8 cellular contexts compared by ENCODE assay signal in the genomic region with DNA sequence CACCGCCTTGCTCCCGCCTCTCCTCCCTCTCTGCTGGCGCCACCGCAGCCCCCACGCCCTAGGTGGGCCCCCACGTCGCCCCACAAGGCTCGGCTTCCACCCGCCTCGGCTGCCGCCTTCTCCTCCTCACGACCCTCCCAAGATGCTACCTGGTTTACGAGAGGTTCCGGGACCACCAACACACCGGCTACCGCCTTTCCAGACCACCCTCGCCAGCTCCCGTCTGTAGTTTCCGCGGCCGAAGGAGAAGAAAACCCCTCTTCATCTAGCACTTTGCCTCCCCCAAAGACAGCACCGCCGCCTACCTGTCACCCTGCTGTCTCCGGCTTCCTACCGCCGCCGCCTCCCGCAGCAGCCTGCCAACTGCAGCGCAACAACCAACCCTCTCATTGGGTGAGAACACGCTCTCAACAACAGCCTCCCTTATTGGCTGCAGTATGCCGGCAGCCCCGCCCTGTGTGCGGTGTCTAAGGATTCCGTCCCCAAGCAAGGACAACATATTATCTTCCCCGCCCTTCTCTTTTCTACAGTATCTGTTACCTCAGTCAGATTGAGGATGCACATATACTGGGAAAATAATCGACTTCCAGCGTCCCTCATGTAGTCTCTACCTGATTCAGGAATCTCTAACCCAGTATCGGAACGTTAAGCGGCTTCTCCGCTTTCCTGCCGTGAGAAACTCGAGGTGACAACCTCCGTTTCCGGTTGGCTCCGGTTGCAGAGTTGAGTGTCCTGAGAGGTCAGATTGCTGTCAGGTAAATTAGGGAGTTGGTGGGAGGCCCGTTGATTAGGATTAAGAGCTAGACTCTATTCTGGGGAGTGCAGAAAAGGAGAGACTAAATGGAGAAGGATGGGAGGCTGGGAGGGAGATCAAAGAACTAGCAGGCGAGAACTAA. TPM values are rescaled to one million over a fixed set of nuclear protein-coding genes. Genes with fewer than 3 reads are reported as not detected.
DNase-seq lines count a peak whose midpoint lies in the region; ATAC-seq and TF ChIP-seq lines count a peak whose summit lies in the region.

A gene (minus strand): TSS at position 367 of the 896 bp plus-strand sequence. CDS start 47,662 bp downstream, outside the sequence.
A gene (plus strand): TSS at position 697 of the 896 bp plus-strand sequence. CDS start 6,882 bp downstream, outside the sequence.

- H3K4me3 Mint-ChIP-seq in CD8-positive, alpha-beta T cell = peak within 1 kb of the TSS; percentile 95
- peak within 1 kb of the TSS; percentile 91 for H3K4me3 Mint-ChIP-seq in activated CD4-positive, alpha-beta memory T cell treated with anti-CD3 and anti-CD28 coated beads for 36 hours

- H3K4me1 ChIP-seq in CD8-positive, alpha-beta T cell (ENCODE audit: insufficient read depth, low read length) = peaks cover 43% of the 10 kb centered on the region
- peaks cover 24 to 33% of the 10 kb centered on the region in 2 donors for H3K4me1 ChIP-seq in duodenal mucosa (ENCODE audit: control insufficient read depth in 1 of 2, insufficient read depth in 2 of 2, low read length in 2 of 2)

- no peaks in the 10 kb centered on the region for H3K36me3 ChIP-seq in CD8-positive, alpha-beta T cell (ENCODE audit: insufficient read depth, low read length)
- no peaks in the 10 kb centered on the region for H3K36me3 ChIP-seq in duodenal mucosa (ENCODE audit: control insufficient read depth in 1 of 2, insufficient read depth in 2 of 2, low read length in 2 of 2)

- no peaks in the 10 kb centered on the region for H3K9me3 Mint-ChIP-seq in CD8-positive, alpha-beta T cell
- no peaks in the 10 kb centered on the region for H3K9me3 Mint-ChIP-seq in activated CD4-positive, alpha-beta memory T cell treated with anti-CD3 and anti-CD28 coated beads for 36 hours

- peak within 1 kb of the TSS; percentile 70 for H3K4me3 ChIP-seq in CD8-positive, alpha-beta T cell (ENCODE audit: low read depth, low read length)
- H3K4me3 ChIP-seq in duodenal mucosa (ENCODE audit: low read depth in 1 of 2, low read length in 2 of 2) (peak within 1 kb of the TSS; percentile 87 to 91), lower leg skin (ENCODE audit: low read depth, poor library complexity, severe bottlenecking) (peak within 1 kb of the TSS; percentile 97)

- no peak for TF ChIP-seq POLR2A in lower leg skin (IDR thresholded peaks at IDR 0.05)

- WGBS in lower leg skin, 2 donors = 1% methylated on average over 48 of the region's 48 CpGs

- POLR2A ChIA-PET in CD8-positive, alpha-beta T cell (lab: Charles Lee) = interaction anchor here (0.6 to 5.1 kb wide), 6 partner anchors 9 to 224 kb away, joined by 3 to 67 read pairs (median 4); a partner anchor contains a TSS
- POLR2A ChIA-PET in activated CD4-positive, alpha-beta memory T cell treated with anti-CD3 and anti-CD28 coated beads for 36 hours (lab: Charles Lee) = interaction anchor here (0.8 to 1.2 kb wide), 5 partner anchors 43 to 182 kb away, joined by 3 to 9 read pairs (median 4); a partner anchor contains a TSS

- intact Hi-C loops in CD8-positive, alpha-beta T cell (cut with DNase I, micrococcal nuclease) = loop anchor here (1.0 to 10.0 kb wide), 19 partner anchors 45 to 1159 kb away; a partner anchor contains a TSS
- intact Hi-C loops in activated CD4-positive, alpha-beta memory T cell treated with anti-CD3 and anti-CD28 coated beads for 36 hours (cut with micrococcal nuclease) = loop anchor here (1.0 kb wide), 8 partner anchors 46 to 260 kb away; a partner anchor contains a TSS
- intact Hi-C loops in lower leg skin (cut with DNase I; ENCODE audit: low total_unique reads) = no loop called here

- TF ChIP-seq CTCF in CD8-positive, alpha-beta T cell (IDR thresholded peaks at IDR 0.05) = peak; percentile 38
- TF ChIP-seq CTCF in lower leg skin (IDR thresholded peaks at IDR 0.05) = peak in 1 of 3 donors; percentile 37

- peak within 1 kb of the TSS; percentile 97 for H3K27ac Mint-ChIP-seq in CD8-positive, alpha-beta T cell
- H3K27ac Mint-ChIP-seq in activated CD4-positive, alpha-beta memory T cell treated with anti-CD3 and anti-CD28 coated beads for 36 hours = peak within 1 kb of the TSS; percentile 86

- H3K27me3 Mint-ChIP-seq in CD8-positive, alpha-beta T cell (ENCODE audit: low read depth) = no peaks in the 10 kb centered on the region
- H3K27me3 Mint-ChIP-seq in activated CD4-positive, alpha-beta memory T cell treated with anti-CD3 and anti-CD28 coated beads for 36 hours = no peaks in the 10 kb centered on the region

- peaks cover 55% of the 10 kb centered on the region for H3K4me1 Mint-ChIP-seq in CD8-positive, alpha-beta T cell (ENCODE audit: low read depth)
- H3K4me1 Mint-ChIP-seq in activated CD4-positive, alpha-beta memory T cell treated with anti-CD3 and anti-CD28 coated beads for 36 hours (ENCODE audit: low read depth) = peaks cover 53% of the 10 kb centered on the region

- peak within 1 kb of the TSS; percentile 85 to 90 for H3K9ac ChIP-seq in duodenal mucosa (ENCODE audit: low read depth in 1 of 2, low read length in 2 of 2)

- H3K27me3 ChIP-seq in CD8-positive, alpha-beta T cell (ENCODE audit: insufficient read depth, low read length) = no peaks in the 10 kb centered on the region
- H3K27me3 ChIP-seq in duodenal mucosa (ENCODE audit: control insufficient read depth in 1 of 2, insufficient read depth in 2 of 2, low read length in 2 of 2) = no peaks in the 10 kb centered on the region

- H3K9me3 ChIP-seq in CD8-positive, alpha-beta T cell (ENCODE audit: low read length) = no peaks in the 10 kb centered on the region
- H3K9me3 ChIP-seq in duodenal mucosa (ENCODE audit: control insufficient read depth in 1 of 2, low read length in 2 of 2) = no peaks in the 10 kb centered on the region

- DNase-seq in CD8-positive, alpha-beta T cell = peak; percentile 79 to 95 (median 91)
- DNase-seq in HK-2 (ENCODE audit: unreplicated experiment) (peak; percentile 93), NCI-H82 treated with DMSO at 0.1 percent for 48 hours (lab: John Stamatoyannopoulos, UW; ENCODE audit: unreplicated experiment) (peak; percentile 87), lower leg skin (ENCODE audit: low spot score in 2 of 2) (peak; percentile 89 to 98)
- DNase-seq in activated CD4-positive, alpha-beta memory T cell treated with anti-CD3 and anti-CD28 coated beads for 36 hours = peak; percentile 95
- DNase-seq in stimulated activated CD4-positive, alpha-beta T cell treated with anti-CD3 and anti-CD28 coated beads, Interleukin-4, amount 100 ng/mL, for 48 hours (ENCODE audit: low read depth in 2 of 2) = peak; percentile 79 to 86

- CTCF ChIA-PET in CD8-positive, alpha-beta T cell (lab: Charles Lee) = interaction anchor here (0.6 to 4.5 kb wide), 12 partner anchors 9 to 370 kb away, joined by 3 to 46 read pairs (median 4); a partner anchor contains a TSS
- CTCF ChIA-PET in activated CD4-positive, alpha-beta memory T cell treated with anti-CD3 and anti-CD28 coated beads for 36 hours (lab: Charles Lee) = interaction anchor here (0.6 to 4.3 kb wide), 7 partner anchors 28 to 170 kb away, joined by 3 to 72 read pairs (median 4); a partner anchor contains a TSS

- H3K36me3 Mint-ChIP-seq in CD8-positive, alpha-beta T cell = peaks cover 11% of the 10 kb centered on the region
- peaks cover 4% of the 10 kb centered on the region for H3K36me3 Mint-ChIP-seq in activated CD4-positive, alpha-beta memory T cell treated with anti-CD3 and anti-CD28 coated beads for 36 hours

- H3K27ac ChIP-seq in CD8-positive, alpha-beta T cell (ENCODE audit: low read depth, low read length) = peak within 1 kb of the TSS; percentile 61
- peak within 1 kb of the TSS; percentile 37 for H3K27ac ChIP-seq in duodenal mucosa (ENCODE audit: low read depth, low read length)

- ATAC-seq in CD8-positive, alpha-beta T cell = peak; percentile 93
- ATAC-seq in GM19452 (IDR thresholded peaks at IDR 0.05; ENCODE audit: unreplicated experiment) = peak; percentile 99

RNA-seq across cellular contexts. Expression of the first gene that starts in this region (rescaled TPM):
- 10 to 100 TPM; 35.7 to 36.8 TPM for total RNA-seq in CD8-positive, alpha-beta T cell
- total RNA-seq in activated CD4-positive, alpha-beta memory T cell treated with anti-CD3 and anti-CD28 coated beads for 36 hours = 10 to 100 TPM; 18.9 to 20.5 TPM
- 10 to 100 TPM in 3 of 4 donors, 1 to 10 TPM in 1; 9.6 to 27.9 (median 15.2) TPM for total RNA-seq in lower leg skin

RNA-seq across cellular contexts. Expression of the second gene that starts in this region (rescaled TPM):
- 10 to 100 TPM; 11.6 to 13.1 TPM for total RNA-seq in CD8-positive, alpha-beta T cell
- 100 to 1,000 TPM; 158 to 162 TPM for total RNA-seq in activated CD4-positive, alpha-beta memory T cell treated with anti-CD3 and anti-CD28 coated beads for 36 hours
- 10 to 100 TPM; 31.8 to 46.8 (median 35.3) TPM for total RNA-seq in lower leg skin

Comparison
In these comparisons a context has a peak if more than half of its experiments do, and no peak if none do; other contexts are left out.
1. Peak in every context shown above with its lines: DNase-seq, ATAC-seq, H3K4me3 ChIP-seq and H3K27ac ChIP-seq.